ENCODE assay signal across 16 cellular contexts in the genomic region with DNA sequence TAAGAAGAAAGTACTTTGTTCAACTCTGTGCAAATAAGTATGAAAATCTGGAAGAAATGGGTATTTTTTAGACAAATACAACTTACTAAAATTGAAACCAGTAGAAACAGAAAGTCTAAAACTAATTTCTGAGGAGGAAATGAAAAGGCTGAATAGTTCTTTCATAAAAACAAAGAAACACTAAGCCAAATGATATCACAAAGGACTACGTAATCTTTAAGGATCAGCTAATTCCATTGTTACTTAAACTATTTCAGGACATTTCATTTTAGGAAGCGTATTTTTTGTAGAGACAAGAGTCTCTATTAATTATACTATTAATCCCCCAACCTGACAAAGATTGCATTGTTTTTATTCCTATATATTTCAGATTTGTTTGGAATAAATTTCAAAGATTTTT. TPM values are rescaled to one million over a fixed set of nuclear protein-coding genes. Genes with fewer than 3 reads are reported as not detected.
DNase-seq lines count a peak whose midpoint lies in the region; ATAC-seq and TF ChIP-seq lines count a peak whose summit lies in the region.
"Had no signal": no experiment of that assay in that cellular context is flagged by ENCODE, and none has a peak within 500 bp of the region (broad histone marks: within the 10 kb centered on the region; RNA-seq: fewer than 3 reads in every experiment).

No MANE protein-coding gene starts in this region.

- H3K9me3 ChIP-seq in hepatocyte (ENCODE audit: low read depth), result no peaks in the 10 kb centered on the region
- H3K9me3 ChIP-seq: esophagus squamous epithelium, right lobe of liver had no signal

- WGBS in hepatocyte (ENCODE audit: low lambda C conversion rate, missing lambda C conversion rate), result 84% methylated on average over 2 of the region's 2 CpGs
- WGBS in lower leg skin, 2 donors, result 62 to 65% methylated on average over 2 of the region's 2 CpGs

- H3K27ac ChIP-seq in hepatocyte, result no peak overlapping the region
- H3K27ac ChIP-seq: coronary artery, esophagus squamous epithelium, right lobe of liver had no signal

- no peaks in the 10 kb centered on the region for H4K20me1 ChIP-seq in hepatocyte (ENCODE audit: insufficient read depth, poor library complexity, severe bottlenecking)

- no peak overlapping the region for H3K4me3 Mint-ChIP-seq in glutamatergic neuron (ENCODE audit: unreplicated experiment)
- H3K4me3 Mint-ChIP-seq: nephron progenitor cell had no signal

- no peak for TF ChIP-seq POLR2A in lower leg skin (IDR thresholded peaks at IDR 0.05)

- TF ChIP-seq CTCF in glutamatergic neuron (IDR thresholded peaks at IDR 0.05; ENCODE audit: partially characterized antibody, unreplicated experiment), result no peak
- TF ChIP-seq CTCF in hepatocyte (IDR thresholded peaks at IDR 0.05; ENCODE audit: poor library complexity), result no peak
- no peak for TF ChIP-seq CTCF in lower leg skin (IDR thresholded peaks at IDR 0.05)

- H3K4me3 ChIP-seq in hepatocyte (no peak overlapping the region), lower leg skin (ENCODE audit: low read depth, poor library complexity, severe bottlenecking) (no peak overlapping the region)
- H3K4me3 ChIP-seq: coronary artery, esophagus squamous epithelium, right lobe of liver had no signal

- H3K9me3 Mint-ChIP-seq in glutamatergic neuron (ENCODE audit: unreplicated experiment), result no peaks in the 10 kb centered on the region
- H3K9me3 Mint-ChIP-seq: nephron progenitor cell had no signal

- H3K79me2 ChIP-seq in hepatocyte, result no peaks in the 10 kb centered on the region

- no peaks in the 10 kb centered on the region for H3K36me3 Mint-ChIP-seq in glutamatergic neuron (ENCODE audit: unreplicated experiment)

- no peaks in the 10 kb centered on the region for H3K4me1 Mint-ChIP-seq in glutamatergic neuron (ENCODE audit: low read depth, unreplicated experiment)

- ATAC-seq in GM18867 (IDR thresholded peaks at IDR 0.05; ENCODE audit: unreplicated experiment) (peak; percentile 62), GM21717 (IDR thresholded peaks at IDR 0.05; ENCODE audit: unreplicated experiment) (peak; percentile 72), HG03354 (IDR thresholded peaks at IDR 0.05; ENCODE audit: poor library complexity, severe bottlenecking, unreplicated experiment) (peak; percentile 57)
- ATAC-seq: right lobe of liver had no signal

- H2AFZ ChIP-seq in hepatocyte, result no peak overlapping the region

- H3K27me3 Mint-ChIP-seq in glutamatergic neuron (ENCODE audit: unreplicated experiment), result peaks cover 3% of the 10 kb centered on the region

- H3K36me3 ChIP-seq in hepatocyte (replicated peaks; ENCODE audit: insufficient read depth, low read depth), result no peaks in the 10 kb centered on the region
- H3K36me3 ChIP-seq: esophagus squamous epithelium, right lobe of liver had no signal

- H3K4me1 ChIP-seq in hepatocyte (ENCODE audit: insufficient read depth), result no peaks in the 10 kb centered on the region
- H3K4me1 ChIP-seq: esophagus squamous epithelium, right lobe of liver had no signal

- no peaks in the 10 kb centered on the region for H3K9me2 ChIP-seq in hepatocyte (replicated peaks; ENCODE audit: insufficient read depth)

- no peak overlapping the region for H3K4me2 ChIP-seq in hepatocyte

- H3K27me3 ChIP-seq in hepatocyte, result no peaks in the 10 kb centered on the region
- H3K27me3 ChIP-seq: esophagus squamous epithelium, right lobe of liver had no signal

- intact Hi-C loops in lower leg skin (cut with DNase I; ENCODE audit: low total_unique reads), result no loop called here

- peak; percentile 46 for DNase-seq in medulla oblongata (ENCODE audit: extremely low spot score)
- no peak for DNase-seq in glutamatergic neuron
- no peak for DNase-seq in hepatocyte (ENCODE audit: low spot score)
- DNase-seq in NAMALWA (ENCODE audit: low spot score), result no peak
- DNase-seq in lower leg skin (ENCODE audit: low spot score in 2 of 2), result no peak
- DNase-seq: amygdala; DMS153; esophagus squamous epithelium; NCI-H2029 treated with DMSO at 0.1 percent for 48 hours; nephron progenitor cell; right lobe of liver; stimulated activated CD4-positive, alpha-beta T cell treated with anti-CD3 and anti-CD28 coated beads, Interleukin-4, amount 100 ng/mL, for 24 hours had no signal

- no peak overlapping the region for H3K27ac Mint-ChIP-seq in glutamatergic neuron (ENCODE audit: unreplicated experiment)
- H3K27ac Mint-ChIP-seq: nephron progenitor cell had no signal

RNA-seq across cellular contexts. Expression of a gene that starts 11.2 kb away (rescaled TPM):
- total RNA-seq in glutamatergic neuron (ENCODE audit: unreplicated experiment) (168 TPM), hepatocyte (36.5 and 41.1 TPM in 2 replicates), lower leg skin (10 to 100 TPM; 33.3 to 69.5 (median 47.7) TPM)
- polyA plus RNA-seq in hepatocyte, result 28.7 and 39.7 TPM in 2 replicates
